In genomic region chr2:70921031-70921430, GRCh38 we compare ENCODE assay signal across 17 cellular contexts. TPM values are rescaled to one million over a fixed set of nuclear protein-coding genes. Genes with fewer than 3 reads are reported as not detected.
A peak's percentile ranks its signal among the peaks of the same experiment; 100 is the strongest.
DNase-seq lines count a peak whose midpoint lies in the region; ATAC-seq and TF ChIP-seq lines count a peak whose summit lies in the region.
"Had no signal": no experiment of that assay in that cellular context is flagged by ENCODE, and none has a peak within 500 bp of the region (broad histone marks: within the 10 kb centered on the region; RNA-seq: fewer than 3 reads in every experiment).

No MANE protein-coding gene starts in this region.

- intact Hi-C loops in sciatic nerve (cut with DNase I), result no loop called here
- intact Hi-C loops in lower lobe of right lung (cut with DNase I), result loop anchor here (10.0 kb wide), 1 partner anchor 56 kb away; no protein-coding TSS in a partner anchor
- intact Hi-C loops in body of pancreas (cut with DNase I), result no loop called here

- H3K27me3 ChIP-seq in H7 (ENCODE audit: control insufficient read depth, insufficient read depth, low read length), result peaks cover 7% of the 10 kb centered on the region; the same call in 1 of the 2 replicates
- H3K27me3 ChIP-seq in lower lobe of right lung (ENCODE audit: low read depth), result no peaks in the 10 kb centered on the region
- no peaks in the 10 kb centered on the region for H3K27me3 ChIP-seq in body of pancreas

- no peak overlapping the region for H3K27ac ChIP-seq in lower lobe of right lung
- peak overlapping the region in 2 of 4 donors; percentile 78 for H3K27ac ChIP-seq in body of pancreas
- H3K27ac ChIP-seq: RWPE1 had no signal

- peaks cover 36% of the 10 kb centered on the region for H3K4me1 Mint-ChIP-seq in endothelial cell (ENCODE audit: unreplicated experiment)
- H3K4me1 Mint-ChIP-seq: CD4-positive, CD25-positive, alpha-beta regulatory T cell had no signal

- TF ChIP-seq POLR2A in body of pancreas (IDR thresholded peaks at IDR 0.05), result no peak

- H3K27me3 Mint-ChIP-seq in endothelial cell (ENCODE audit: unreplicated experiment), result peaks cover 9% of the 10 kb centered on the region

- H3K4me3 ChIP-seq in H7 (ENCODE audit: insufficient read depth, low read depth, low read length) (no peak overlapping the region), lower lobe of right lung (no peak overlapping the region), body of pancreas (no peak overlapping the region)
- H3K4me3 ChIP-seq: K562 had no signal

- DNase-seq in Daoy (ENCODE audit: low read depth), result peak; percentile 0
- DNase-seq in H7, result peak; percentile 8
- no peak for DNase-seq in endothelial cell (ENCODE audit: low spot score)
- DNase-seq in sciatic nerve (ENCODE audit: low spot score), result peak; percentile 25
- DNase-seq in COR-L47 (lab: John Stamatoyannopoulos, UW), result no peak
- DNase-seq in lower lobe of right lung, result no peak
- no peak for DNase-seq in body of pancreas
- DNase-seq: CD4-positive, CD25-positive, alpha-beta regulatory T cell; MV-4-11; NCI-H1436; NCI-H2081; NCI-H510A; NCI-H774; PC-3 had no signal

- H3K9me3 ChIP-seq in lower lobe of right lung, result no peaks in the 10 kb centered on the region
- H3K9me3 ChIP-seq in body of pancreas, result no peaks in the 10 kb centered on the region

- peak overlapping the region; percentile 6 for H3K27ac Mint-ChIP-seq in endothelial cell (ENCODE audit: unreplicated experiment)
- H3K27ac Mint-ChIP-seq: CD4-positive, CD25-positive, alpha-beta regulatory T cell had no signal

- ATAC-seq in sciatic nerve (no peak), lower lobe of right lung (no peak), body of pancreas (no peak)
- ATAC-seq: HCT116, PC-3 had no signal

- H3K36me3 ChIP-seq in H7 (replicated peaks; ENCODE audit: control insufficient read depth, insufficient read depth, low read length) (no peaks in the 10 kb centered on the region), lower lobe of right lung (no peaks in the 10 kb centered on the region), body of pancreas (replicated peaks in 1 of 2; ENCODE audit: insufficient read depth in 1 of 2, low read depth in 2 of 2) (no peaks in the 10 kb centered on the region)

- no peaks in the 10 kb centered on the region for H3K9me3 Mint-ChIP-seq in endothelial cell (ENCODE audit: unreplicated experiment)

- 96 to 97% methylated on average over 12 of the region's 12 CpGs for WGBS in body of pancreas, 2 donors

- H3K4me1 ChIP-seq in lower lobe of right lung (no peaks in the 10 kb centered on the region), body of pancreas (peaks cover 13% of the 10 kb centered on the region)

- no peak overlapping the region for H3K4me3 Mint-ChIP-seq in endothelial cell (ENCODE audit: unreplicated experiment)

- no peak for TF ChIP-seq CTCF in endothelial cell (IDR thresholded peaks at IDR 0.05; ENCODE audit: unreplicated experiment)
- no peak for TF ChIP-seq CTCF in lower lobe of right lung (IDR thresholded peaks at IDR 0.05)
- TF ChIP-seq CTCF in body of pancreas (IDR thresholded peaks at IDR 0.05), result no peak

- peaks cover 11% of the 10 kb centered on the region for H3K36me3 Mint-ChIP-seq in endothelial cell (ENCODE audit: low read depth, unreplicated experiment)
- H3K36me3 Mint-ChIP-seq: CD4-positive, CD25-positive, alpha-beta regulatory T cell had no signal

RNA-seq across cellular contexts. Expression of gene ATP6V1B1, which starts 14.7 kb away (rescaled TPM):
- 0.40 TPM in 1 of 2 replicates, not detected in the other for total RNA-seq in Daoy (2014; rRNA removed; shearing (Covaris generic))
- 0.14 TPM in 1 of 2 replicates, not detected in the other for total RNA-seq in H7 (2014; rRNA removed; shearing (Covaris generic))
- total RNA-seq in endothelial cell (ENCODE audit: unreplicated experiment), result not detected
- 1.3 TPM for total RNA-seq in sciatic nerve
- total RNA-seq in lower lobe of right lung, result 2.2 TPM
- 10 to 100 TPM in 1 of 2 donors, 1 to 10 TPM in 1; 9.9 to 17.9 TPM for total RNA-seq in body of pancreas
- total RNA-seq: CD4-positive, CD25-positive, alpha-beta regulatory T cell; K562; PC-3 had no signal

RNA-seq across cellular contexts. Expression of gene VAX2, which starts 20.7 kb away (rescaled TPM):
- total RNA-seq in Daoy (2014; rRNA removed; shearing (Covaris generic)), result 2.3 and 4.8 TPM in 2 replicates
- not detected in 2 replicates for total RNA-seq in H7 (2014; rRNA removed; shearing (Covaris generic))
- total RNA-seq in endothelial cell (ENCODE audit: unreplicated experiment) (2.2 TPM), sciatic nerve (1.9 TPM), lower lobe of right lung (not detected), body of pancreas (10 to 100 TPM in 1 of 2 donors, under 1 TPM in 1; 0.78 to 10.9 TPM)
- total RNA-seq: CD4-positive, CD25-positive, alpha-beta regulatory T cell; K562; PC-3 had no signal

RNA-seq across cellular contexts. Expression of gene ANKRD53, which starts 57.4 kb away (rescaled TPM):
- total RNA-seq in Daoy (2014; rRNA removed; shearing (Covaris generic)), result not detected in 2 replicates
- not detected in 2 replicates for total RNA-seq in H7 (2014; rRNA removed; shearing (Covaris generic))
- total RNA-seq in endothelial cell (ENCODE audit: unreplicated experiment), result 0.56 TPM
- 2.2 TPM for total RNA-seq in sciatic nerve
- total RNA-seq in lower lobe of right lung, result 1.1 TPM
- total RNA-seq in body of pancreas, result 10 to 100 TPM in 1 of 2 donors, 1 to 10 TPM in 1; 4.7 to 10.2 TPM
- total RNA-seq: PC-3 had no signal

Comparison
In these comparisons a context has a peak if more than half of its experiments do, and no peak if none do; other contexts are left out.
1. DNase-seq: peak in Daoy (single experiment), H7 (single experiment) and sciatic nerve (single experiment); none in endothelial cell (single experiment), COR-L47 (single experiment), lower lobe of right lung (single experiment) and body of pancreas (0 of 4).